ENCODE assay signal across 32 cellular contexts in the genomic region with DNA sequence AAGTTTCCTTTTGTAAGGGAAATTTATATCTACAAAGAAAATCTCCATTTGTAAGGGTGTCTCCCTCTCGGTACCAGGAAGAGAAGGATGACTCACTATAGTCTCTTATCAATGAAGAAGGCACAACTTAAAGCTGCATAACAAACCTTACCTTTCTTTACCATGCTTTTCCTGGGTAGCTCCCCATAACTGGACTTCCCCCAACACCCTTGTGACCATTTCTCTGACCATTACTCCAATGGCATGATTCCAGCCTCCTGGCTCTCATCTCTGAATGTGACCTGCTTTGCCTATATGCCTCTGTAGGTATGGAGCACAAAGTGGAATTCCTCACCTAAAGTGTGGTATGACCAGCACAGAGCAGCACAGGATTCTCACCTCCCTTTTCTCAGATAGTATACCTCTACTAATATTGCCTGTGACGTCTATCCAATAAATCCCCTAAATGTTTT.
DNase-seq lines count a peak whose midpoint lies in the region; FAIRE-seq and TF ChIP-seq lines count a peak whose summit lies in the region.
"Had no signal": no experiment of that assay in that cellular context is flagged by ENCODE, and none has a peak within 500 bp of the region (broad histone marks: within the 10 kb centered on the region; RNA-seq: fewer than 3 reads in every experiment).

No MANE protein-coding gene starts in this region.

- POLR2A ChIA-PET in SK-N-SH (lab: Yijun Ruan, JAX) (no interaction called here), endothelial cell of umbilical vein (lab: Charles Lee) (no interaction called here)

- no peaks in the 10 kb centered on the region for H3K9me2 ChIP-seq in SK-N-SH

- H3K27ac ChIP-seq in H9 (ENCODE audit: insufficient read length, low read depth, low read length) (peak overlapping the region; percentile 98), SK-N-SH (ENCODE audit: low read depth in 2 of 2, low read length in 1 of 2) (no peak overlapping the region), endothelial cell of umbilical vein (ENCODE audit: insufficient read depth, low read depth, low read length) (no peak overlapping the region), mesendoderm (ENCODE audit: low read depth, low read length) (no peak overlapping the region)
- H3K27ac ChIP-seq: coronary artery, KMS-11 had no signal

- TF ChIP-seq EP300 in SK-N-SH (IDR thresholded peaks at IDR 0.05; ENCODE audit: borderline replicate concordance in 1 of 2, low read depth in 1 of 2, low read length in 1 of 2) = no peak

- H3K4me3 Mint-ChIP-seq in H9 = no peak overlapping the region; a peak in 1 of 5 replicates
- H3K4me3 Mint-ChIP-seq: activated naive CD8-positive, alpha-beta T cell treated with anti-CD3 and anti-CD28 coated beads, Interleukin-2, amount 10 ng/mL, durations not matched to agents 7 days and 5 days; activated T-cell treated with anti-CD3 and anti-CD28 coated beads, Interleukin-2, amount 50 U/mL, for 24 hours; CD8-positive, alpha-beta memory T cell; nephron; stimulated activated effector memory CD8-positive, alpha-beta T cell treated with anti-CD3 and anti-CD28 coated beads, Interleukin-12 subunit alpha, Interleukin-12 subunit beta, amount 100 ng/mL, for 72 hours; type B pancreatic cell had no signal

- intact Hi-C loops in endothelial cell of umbilical vein (cut with micrococcal nuclease) (loop anchor here (10.0 kb wide), 2 partner anchors 131 to 449 kb away; a partner anchor contains a TSS), posterior vena cava (cut with DNase I) (no loop called here)

- H3K9me3 ChIP-seq in H9 (ENCODE audit: control insufficient read depth, low read depth, low read length) (no peaks in the 10 kb centered on the region), SK-N-SH (no peaks in the 10 kb centered on the region), endothelial cell of umbilical vein (replicated peaks; ENCODE audit: control insufficient read depth, insufficient read depth, low read length) (no peaks in the 10 kb centered on the region)

- H3K4ac ChIP-seq in H9 (ENCODE audit: low read depth, low read length) (no peak overlapping the region), mesendoderm (ENCODE audit: low read depth, low read length) (peak overlapping the region; percentile 24)

- no peak overlapping the region for H4K91ac ChIP-seq in H9 (ENCODE audit: insufficient read length, low read depth, low read length)

- H3K79me2 ChIP-seq in H9 (ENCODE audit: insufficient read depth, low read length) = peaks cover 2% of the 10 kb centered on the region; the same call in 1 of the 2 replicates
- no peaks in the 10 kb centered on the region for H3K79me2 ChIP-seq in SK-N-SH (ENCODE audit: insufficient read depth)
- no peaks in the 10 kb centered on the region for H3K79me2 ChIP-seq in endothelial cell of umbilical vein (ENCODE audit: control insufficient read depth, insufficient read depth, low read length)
- no peaks in the 10 kb centered on the region for H3K79me2 ChIP-seq in mesendoderm (ENCODE audit: control insufficient read depth, insufficient read depth, low read length)

- FAIRE-seq in endothelial cell of umbilical vein (lab: Jason Lieb, UNC) = no peak
- FAIRE-seq: G401.6, HTR-8/SVneo had no signal

- DNase-seq in H9 (peak; percentile 50), SK-N-SH (no peak), endothelial cell of umbilical vein (ENCODE audit: low read depth, low spot score) (no peak), mesendoderm (peak; percentile 40), GM20000 (ENCODE audit: low spot score) (no peak), pons (ENCODE audit: low spot score) (no peak), posterior vena cava (ENCODE audit: low spot score) (no peak)
- no peak for DNase-seq in central memory CD4-positive, alpha-beta T cell
- DNase-seq: activated CD4-positive, CD25-positive, alpha-beta regulatory T cell; activated effector memory CD4-positive, alpha-beta T cell treated with anti-CD3 and anti-CD28 coated beads, Interleukin-2, amount 50 U/mL, for 16 hours; activated naive CD8-positive, alpha-beta T cell treated with anti-CD3 and anti-CD28 coated beads, Interleukin-2, amount 10 ng/mL, durations not matched to agents 7 days and 5 days; activated T-cell treated with anti-CD3 and anti-CD28 coated beads, Interleukin-2, amount 50 U/mL, for 24 hours; aorta; CD8-positive, alpha-beta memory T cell; DMS 273 treated with DMSO at 0.1 percent for 48 hours; effector memory CD4-positive, alpha-beta T cell; glutamatergic neuron; kidney glomerular epithelial cell; MM.1S; NCI-H1930; NCI-H345; NCI-H748 treated with DMSO at 0.1 percent for 48 hours; SIG-M5; stimulated activated CD4-positive, alpha-beta T cell treated with anti-CD3 and anti-CD28 coated beads, Interleukin-15, amount 100 ng/mL, for 24 hours; T1000 had no signal

- no peaks in the 10 kb centered on the region for H3K79me1 ChIP-seq in H9 (ENCODE audit: insufficient read depth, low read depth, low read length, poor library complexity, severe bottlenecking)
- H3K79me1 ChIP-seq in mesendoderm (ENCODE audit: low read length) = no peaks in the 10 kb centered on the region

- no peak overlapping the region for H2BK5ac ChIP-seq in H9 (ENCODE audit: insufficient read length, low read length)
- peak overlapping the region; percentile 66 for H2BK5ac ChIP-seq in mesendoderm (ENCODE audit: low read length)

- no peaks in the 10 kb centered on the region for H3K23me2 ChIP-seq in H9 (ENCODE audit: insufficient read length, low read depth, low read length, poor library complexity, severe bottlenecking)

- no peak for TF ChIP-seq POLR2A in endothelial cell of umbilical vein (IDR thresholded peaks at IDR 0.05; ENCODE audit: low read depth, low read length)

- H3K56ac ChIP-seq in H9 (ENCODE audit: insufficient read length, low read depth, low read length) (no peak overlapping the region), mesendoderm (ENCODE audit: low read length) (peak overlapping the region; percentile 50)

- H2BK120ac ChIP-seq in H9 (ENCODE audit: low read depth, low read length, poor library complexity, severe bottlenecking) (peak overlapping the region; percentile 89), mesendoderm (ENCODE audit: low read depth, low read length) (no peak overlapping the region)

- no peak for TF ChIP-seq RAD21 in SK-N-SH (IDR thresholded peaks at IDR 0.05; ENCODE audit: low read length)

- H2BK15ac ChIP-seq in H9 (ENCODE audit: low read depth, low read length) = no peak overlapping the region
- peak overlapping the region; percentile 5 for H2BK15ac ChIP-seq in mesendoderm (replicated peaks; ENCODE audit: low read depth)

- no CpG with 5 or more reads among the region's 2 CpGs for WGBS in H9 (ENCODE audit: extremely low coverage, insufficient read length, low lambda C conversion rate)
- whole genome bisulfite sequencing in SK-N-SH (ENCODE audit: low lambda C conversion rate) = 55% methylated on average over 2 of the region's 2 CpGs
- WGBS in mesendoderm (ENCODE audit: extremely low coverage, insufficient coverage, low lambda C conversion rate) = no CpG with 5 or more reads among the region's 2 CpGs

- H4K5ac ChIP-seq in H9 (ENCODE audit: insufficient read length, low read depth, low read length) (peak overlapping the region; percentile 63), mesendoderm (ENCODE audit: low read length) (no peak overlapping the region)

- H2AFZ ChIP-seq in H9 (ENCODE audit: low read length) (no peak overlapping the region), SK-N-SH (ENCODE audit: low read depth) (no peak overlapping the region), endothelial cell of umbilical vein (ENCODE audit: low read depth, low read length) (no peak overlapping the region)

- peak overlapping the region; percentile 49 for H3K4me2 ChIP-seq in H9 (ENCODE audit: insufficient read depth, insufficient read length, low read length)
- no peak overlapping the region for H3K4me2 ChIP-seq in SK-N-SH
- no peak overlapping the region for H3K4me2 ChIP-seq in endothelial cell of umbilical vein (ENCODE audit: insufficient read depth, low read length)
- H3K4me2 ChIP-seq in mesendoderm (ENCODE audit: low read length) = no peak overlapping the region
- H3K4me2 ChIP-seq: KMS-11 had no signal

- peaks cover 0 to 5% (median 2%) of the 10 kb centered on the region in 3 experiments; a peak in 3 of 7 replicates for H3K36me3 Mint-ChIP-seq in H9 (ENCODE audit: insufficient read depth in 1 of 3, low read depth in 3 of 3)
- H3K36me3 Mint-ChIP-seq: activated naive CD8-positive, alpha-beta T cell treated with anti-CD3 and anti-CD28 coated beads, Interleukin-2, amount 10 ng/mL, durations not matched to agents 7 days and 5 days; CD8-positive, alpha-beta memory T cell; stimulated activated effector memory CD8-positive, alpha-beta T cell treated with anti-CD3 and anti-CD28 coated beads, Interleukin-12 subunit alpha, Interleukin-12 subunit beta, amount 100 ng/mL, for 72 hours; type B pancreatic cell had no signal

- TF ChIP-seq CTCF in H9 (conservative IDR thresholded peaks at IDR 0.05) (no peak), SK-N-SH (IDR thresholded peaks at IDR 0.05) (no peak), endothelial cell of umbilical vein (IDR thresholded peaks at IDR 0.05; ENCODE audit: extremely low read depth in 1 of 2, insufficient read depth in 1 of 2, low read depth in 1 of 2, low read length in 2 of 2) (no peak), GM20000 (IDR thresholded peaks at IDR 0.05; ENCODE audit: extremely low read depth, missing control alignments) (no peak)

- H3K4me3 ChIP-seq in SK-N-SH (ENCODE audit: low read depth in 2 of 2, low read length in 1 of 2) (no peak overlapping the region), endothelial cell of umbilical vein (replicated peaks in 1 of 3; ENCODE audit: insufficient read depth in 1 of 3, low read depth in 1 of 3, low read length in 3 of 3) (no peak overlapping the region), mesendoderm (ENCODE audit: low read length) (no peak overlapping the region)
- H3K4me3 ChIP-seq: coronary artery had no signal

- no peak overlapping the region for H3T11ph ChIP-seq in H9 (ENCODE audit: low read length)

- H3K14ac ChIP-seq in H9 (ENCODE audit: insufficient read depth, low read length) = peak overlapping the region; percentile 87; the same call in 1 of the 2 replicates

- H3K9me1 ChIP-seq in endothelial cell of umbilical vein (replicated peaks; ENCODE audit: control insufficient read depth, extremely low read depth, insufficient read depth, low read length) = no peaks in the 10 kb centered on the region

- H3K4me1 ChIP-seq in H9 (ENCODE audit: insufficient read depth, low read length) (peaks cover 25% of the 10 kb centered on the region), SK-N-SH (ENCODE audit: control insufficient read depth in 1 of 2, insufficient read depth in 2 of 2, low read depth in 1 of 2, low read length in 1 of 2) (peaks cover 0 to 15% of the 10 kb centered on the region in 2 experiments; a peak in 3 of 4 replicates), endothelial cell of umbilical vein (ENCODE audit: control insufficient read depth, extremely low read depth, insufficient read depth, low read length) (peaks cover 35% of the 10 kb centered on the region), mesendoderm (ENCODE audit: control insufficient read depth, low read depth, low read length) (peaks cover 21% of the 10 kb centered on the region)

- H2BK12ac ChIP-seq in H9 (ENCODE audit: insufficient read length, low read depth, low read length) = no peak overlapping the region

- H3K27ac Mint-ChIP-seq in H9 = peak overlapping the region; percentile 89 to 99 (median 96); a peak in 6 of 7 replicates
- H3K27ac Mint-ChIP-seq: activated naive CD8-positive, alpha-beta T cell treated with anti-CD3 and anti-CD28 coated beads, Interleukin-2, amount 10 ng/mL, durations not matched to agents 7 days and 5 days; activated T-cell treated with anti-CD3 and anti-CD28 coated beads, Interleukin-2, amount 50 U/mL, for 24 hours; CD8-positive, alpha-beta memory T cell; nephron; stimulated activated effector memory CD8-positive, alpha-beta T cell treated with anti-CD3 and anti-CD28 coated beads, Interleukin-12 subunit alpha, Interleukin-12 subunit beta, amount 100 ng/mL, for 72 hours; type B pancreatic cell had no signal

- peaks cover 61 to 73% of the 10 kb centered on the region in 2 experiments for H3K4me1 Mint-ChIP-seq in H9
- H3K4me1 Mint-ChIP-seq: CD8-positive, alpha-beta memory T cell; stimulated activated effector memory CD8-positive, alpha-beta T cell treated with anti-CD3 and anti-CD28 coated beads, Interleukin-12 subunit alpha, Interleukin-12 subunit beta, amount 100 ng/mL, for 72 hours had no signal

- dilution Hi-C loops in endothelial cell of umbilical vein (cut with MboI; ENCODE audit: extremely low pct_ligation_motif_present, low sequenced_read_pairs) = no loop called here

- H3K27me3 Mint-ChIP-seq in H9 (ENCODE audit: low read depth) = no peaks in the 10 kb centered on the region; the same call in 1 of the 2 replicates

- H4K20me1 ChIP-seq in H9 (ENCODE audit: control insufficient read depth, insufficient read depth, insufficient read length) (no peaks in the 10 kb centered on the region), SK-N-SH (ENCODE audit: insufficient read depth) (no peaks in the 10 kb centered on the region), endothelial cell of umbilical vein (replicated peaks; ENCODE audit: control insufficient read depth, extremely low read depth, insufficient read depth, low read length) (no peaks in the 10 kb centered on the region)

- H3K23ac ChIP-seq in H9 (ENCODE audit: insufficient read length, low read depth, low read length) = no peak overlapping the region
- H3K23ac ChIP-seq in mesendoderm (ENCODE audit: low read length) = no peak overlapping the region

- peak overlapping the region; percentile 94 for H3K18ac ChIP-seq in H9 (ENCODE audit: insufficient read length, low read depth, low read length)
- peak overlapping the region; percentile 78 for H3K18ac ChIP-seq in mesendoderm (ENCODE audit: low read length)

- CTCF ChIA-PET in SK-N-SH (lab: Yijun Ruan, JAX) (interaction anchor here (2.2 kb wide), 1 partner anchor 128 kb away, joined by 6 read pairs; no protein-coding TSS in a partner anchor), endothelial cell of umbilical vein (lab: Charles Lee) (interaction anchor here (0.9 to 1.9 kb wide), 2 partner anchors 71 to 128 kb away, joined by 3 to 7 read pairs; no protein-coding TSS in a partner anchor)

- H3K9me3 Mint-ChIP-seq in H9 = no peaks in the 10 kb centered on the region
- H3K9me3 Mint-ChIP-seq: activated naive CD8-positive, alpha-beta T cell treated with anti-CD3 and anti-CD28 coated beads, Interleukin-2, amount 10 ng/mL, durations not matched to agents 7 days and 5 days; activated T-cell treated with anti-CD3 and anti-CD28 coated beads, Interleukin-2, amount 50 U/mL, for 24 hours; CD8-positive, alpha-beta memory T cell; nephron; stimulated activated effector memory CD8-positive, alpha-beta T cell treated with anti-CD3 and anti-CD28 coated beads, Interleukin-12 subunit alpha, Interleukin-12 subunit beta, amount 100 ng/mL, for 72 hours; type B pancreatic cell had no signal

- H3K36me3 ChIP-seq in SK-N-SH (replicated peaks in 1 of 2; ENCODE audit: control insufficient read depth in 1 of 2, insufficient read depth in 2 of 2, low read length in 1 of 2) = no peaks in the 10 kb centered on the region
- no peaks in the 10 kb centered on the region for H3K36me3 ChIP-seq in endothelial cell of umbilical vein (ENCODE audit: control insufficient read depth in 2 of 2, extremely low read depth in 1 of 2, insufficient read depth in 2 of 2, low read length in 2 of 2)
- H3K36me3 ChIP-seq in mesendoderm (ENCODE audit: control insufficient read depth, insufficient read depth, low read length) = no peaks in the 10 kb centered on the region

- no TSS peak for BruUV-seq in endothelial cell of umbilical vein (replicated peaks; lab: Mats Ljungman, UMichigan)

- H3K27me3 ChIP-seq in H9 (ENCODE audit: insufficient read depth, low read length) (no peaks in the 10 kb centered on the region), SK-N-SH (ENCODE audit: insufficient read depth) (no peaks in the 10 kb centered on the region), endothelial cell of umbilical vein (ENCODE audit: control insufficient read depth in 2 of 2, insufficient read depth in 2 of 2, low read length in 2 of 2) (peaks cover 0 to 4% of the 10 kb centered on the region in 2 experiments), mesendoderm (ENCODE audit: insufficient read depth, low read length, poor library complexity) (no peaks in the 10 kb centered on the region)

- H2AK5ac ChIP-seq in H9 (ENCODE audit: insufficient read length, low read length) = no peak overlapping the region
- peak overlapping the region; percentile 4 for H2AK5ac ChIP-seq in mesendoderm (ENCODE audit: low read length)

- H4K8ac ChIP-seq in H9 (replicated peaks; ENCODE audit: insufficient read length, low read depth, low read length) (no peak overlapping the region), mesendoderm (ENCODE audit: low read depth, low read length) (no peak overlapping the region)

- peak overlapping the region; percentile 92 for H2BK20ac ChIP-seq in H9 (ENCODE audit: low read depth, low read length, poor library complexity, severe bottlenecking)

- H3K9ac ChIP-seq in H9 (ENCODE audit: extremely low read depth, insufficient read length, low read length) (no peak overlapping the region), SK-N-SH (no peak overlapping the region), endothelial cell of umbilical vein (replicated peaks; ENCODE audit: extremely low read depth, insufficient read depth, low read length) (no peak overlapping the region), mesendoderm (ENCODE audit: low read length) (no peak overlapping the region)
- H3K9ac ChIP-seq: KMS-11 had no signal

- peaks cover 6% of the 10 kb centered on the region for H3F3A ChIP-seq in SK-N-SH (replicated peaks; ENCODE audit: insufficient read depth)

Comparison
In these comparisons a context has a peak if more than half of its experiments do, and no peak if none do; other contexts are left out.
1. DNase-seq: peak in H9 (single experiment) and mesendoderm (single experiment); none in SK-N-SH (single experiment), endothelial cell of umbilical vein (single experiment), GM20000 (single experiment), central memory CD4-positive, alpha-beta T cell (single experiment), pons (single experiment) and posterior vena cava (single experiment).